In the genomic region with DNA sequence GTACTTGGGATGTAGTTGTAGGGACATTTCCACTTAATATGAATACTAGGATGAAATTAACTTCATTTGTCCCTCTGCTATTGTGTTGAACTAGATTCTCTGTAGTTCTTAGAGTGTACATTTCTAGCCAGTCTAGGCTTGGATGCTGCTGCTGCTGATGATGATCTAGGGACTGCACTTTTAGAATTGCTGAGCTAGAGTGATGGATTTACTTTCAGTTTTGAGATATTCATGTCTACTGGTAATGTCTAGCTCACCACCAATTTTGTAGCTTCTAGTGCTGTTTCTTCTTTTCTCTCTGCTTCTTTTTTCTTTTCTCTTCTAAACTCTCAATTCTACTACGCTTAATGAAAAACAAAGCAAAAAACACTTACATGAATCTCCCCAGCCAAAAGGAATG, we compare ENCODE assay signal across 22 cellular contexts. TPM values are rescaled to one million over a fixed set of nuclear protein-coding genes. Genes with fewer than 3 reads are reported as not detected.
DNase-seq lines count a peak whose midpoint lies in the region; ATAC-seq, FAIRE-seq and TF ChIP-seq lines count a peak whose summit lies in the region.
"Had no signal": no experiment of that assay in that cellular context is flagged by ENCODE, and none has a peak within 500 bp of the region (broad histone marks: within the 10 kb centered on the region; RNA-seq: fewer than 3 reads in every experiment).

No MANE protein-coding gene starts in this region.

- no peaks in the 10 kb centered on the region for H3K9me3 ChIP-seq in A673 (ENCODE audit: low read depth, low read length, poor library complexity, severe bottlenecking)
- no peaks in the 10 kb centered on the region for H3K9me3 ChIP-seq in MM.1S (replicated peaks; ENCODE audit: insufficient read depth, low read length)
- H3K9me3 ChIP-seq: colonic mucosa, tibial artery had no signal

- H3K79me2 ChIP-seq in MM.1S (ENCODE audit: low read length) = no peaks in the 10 kb centered on the region

- POLR2A ChIA-PET in A673 (lab: Charles Lee; ENCODE audit: low non-redundant PET) = no interaction called here

- intact Hi-C loops in A673 (cut with micrococcal nuclease; ENCODE audit: unreplicated experiment) = loop anchor here (10.0 kb wide), 1 partner anchor 232 kb away; a partner anchor contains a TSS

- H3K4me3 ChIP-seq in A673 (ENCODE audit: low read depth, low read length, poor library complexity, severe bottlenecking) (no peak overlapping the region), MM.1S (ENCODE audit: low read length) (no peak overlapping the region)
- H3K4me3 ChIP-seq: colonic mucosa, tibial artery had no signal

- peaks cover 8% of the 10 kb centered on the region; the same call in 1 of the 2 replicates for H3F3A ChIP-seq in MM.1S (ENCODE audit: insufficient read depth, low read length)

- no peak for FAIRE-seq in GM12891 (lab: Jason Lieb, UNC)
- FAIRE-seq: endometrium, HepG2 had no signal

- ATAC-seq in GM18505 (IDR thresholded peaks at IDR 0.05; ENCODE audit: unreplicated experiment) (peak; percentile 76), HG02852 (IDR thresholded peaks at IDR 0.05; ENCODE audit: unreplicated experiment) (peak; percentile 84), HG02642 (IDR thresholded peaks at IDR 0.05; ENCODE audit: poor library complexity, unreplicated experiment) (no peak)
- ATAC-seq: HepG2, left colon had no signal

- CTCF ChIA-PET in A673 (lab: Charles Lee) = no interaction called here

- H3K9ac ChIP-seq in MM.1S (ENCODE audit: low read length) = no peak overlapping the region

- H4K20me1 ChIP-seq in MM.1S (ENCODE audit: insufficient read depth, low read length) = no peaks in the 10 kb centered on the region

- H3K4me2 ChIP-seq in MM.1S (ENCODE audit: low read depth, low read length) = peak overlapping the region; percentile 51

- H3K36me3 ChIP-seq in A673 (ENCODE audit: insufficient read depth, low read length, poor library complexity, severe bottlenecking) (no peaks in the 10 kb centered on the region), MM.1S (replicated peaks; ENCODE audit: insufficient read depth, low read length) (no peaks in the 10 kb centered on the region)
- H3K36me3 ChIP-seq: brain microvascular endothelial cell, colonic mucosa had no signal

- TF ChIP-seq CTCF in A673 (conservative IDR thresholded peaks at IDR 0.05; ENCODE audit: low read depth, low read length) (no peak), MM.1S (IDR thresholded peaks at IDR 0.05; ENCODE audit: low read length) (no peak)

- no peak overlapping the region for H2AFZ ChIP-seq in MM.1S (ENCODE audit: low read length)

- H3K27me3 ChIP-seq in A673 (replicated peaks; ENCODE audit: insufficient read depth, low read depth, low read length, poor library complexity) = no peaks in the 10 kb centered on the region
- no peaks in the 10 kb centered on the region for H3K27me3 ChIP-seq in MM.1S (replicated peaks; ENCODE audit: insufficient read depth, low read length)
- H3K27me3 ChIP-seq: brain microvascular endothelial cell, colonic mucosa, tibial artery had no signal

- H3K27ac ChIP-seq in A673 (ENCODE audit: low read depth, low read length, poor library complexity, severe bottlenecking) (peak overlapping the region; percentile 7), MM.1S (ENCODE audit: low read length) (peak overlapping the region; percentile 0; the same call in 1 of the 2 replicates)
- H3K27ac ChIP-seq: brain microvascular endothelial cell, colonic mucosa, tibial artery had no signal

- H3K4me1 ChIP-seq in A673 (ENCODE audit: insufficient read depth, low read length, poor library complexity, severe bottlenecking) (peaks cover 30% of the 10 kb centered on the region), MM.1S (ENCODE audit: low read length) (peaks cover 15% of the 10 kb centered on the region)
- H3K4me1 ChIP-seq: colonic mucosa, tibial artery had no signal

- DNase-seq in A673 (ENCODE audit: low spot score) (peak; percentile 20), MM.1S (peak; percentile 75), NCI-H446 (lab: John Stamatoyannopoulos, UW) (no peak), GM12891 (ENCODE audit: insufficient read length, low spot score) (no peak)
- DNase-seq in stimulated activated naive CD4-positive, alpha-beta T cell (lab: John Stamatoyannopoulos, UW) = no peak
- DNase-seq: brain microvascular endothelial cell; CD4-positive, alpha-beta T cell; colonic mucosa; DMS153; GF-D8; left colon; midbrain; NCI-H2107; NCI-H510A treated with DMSO at 0.1 percent for 48 hours; stimulated activated CD4-positive, alpha-beta T cell treated with anti-CD3 and anti-CD28 coated beads, Interleukin-1b, Interleukin-23, amount 100 ng/mL, for 48 hours; stimulated activated naive CD4-positive, alpha-beta T cell treated with Interleukin-2 at 50 U/mL for 16 hours; tibial artery had no signal

- BruUV-seq in A673 (replicated peaks; lab: Mats Ljungman, UMichigan) = no TSS peak

- TF ChIP-seq POLR2A in GM18505 (IDR thresholded peaks at IDR 0.05; ENCODE audit: borderline replicate concordance, extremely low read depth, insufficient read depth, insufficient read length) (no peak), GM12891 (IDR thresholded peaks at IDR 0.05; ENCODE audit: low read depth, low read length) (no peak)

- no peaks in the 10 kb centered on the region for H3K9me2 ChIP-seq in MM.1S (replicated peaks; ENCODE audit: insufficient read depth, low read length)

TF ChIP-seq in GM12891, 5 proteins besides CTCF, POLR2A, EP300 and RAD21:
- TF ChIP-seq SPI1 (IDR thresholded peaks at IDR 0.05; ENCODE audit: low read depth, low read length) = no peak
- no peak for TF ChIP-seq TAF1 (IDR thresholded peaks at IDR 0.05; ENCODE audit: low read depth, low read length)
- no peak for TF ChIP-seq PAX5 (IDR thresholded peaks at IDR 0.05; ENCODE audit: insufficient read depth, low read length, severe bottlenecking)
- TF ChIP-seq POU2F2 (IDR thresholded peaks at IDR 0.05; ENCODE audit: low read depth, low read length) = no peak
- TF ChIP-seq POLR2AphosphoS5 (IDR thresholded peaks at IDR 0.05; ENCODE audit: low read depth, low read length) = no peak

RNA-seq across cellular contexts. Expression of a gene that starts 49.4 kb away (rescaled TPM):
- 55.4 and 57.9 TPM in 2 replicates for total RNA-seq in A673 (2021)
- polyA plus RNA-seq in GM12891 (2012; ENCODE audit: low read depth, missing spikeins) = 30.9 TPM

Comparison
In these comparisons a context has a peak if more than half of its experiments do, and no peak if none do; other contexts are left out.
1. DNase-seq: peak in A673 (single experiment) and MM.1S (single experiment); none in NCI-H446 (0 of 2), stimulated activated naive CD4-positive, alpha-beta T cell (0 of 6) and GM12891 (single experiment).